ENCODE assay signal across 21 cellular contexts in the genomic region with DNA sequence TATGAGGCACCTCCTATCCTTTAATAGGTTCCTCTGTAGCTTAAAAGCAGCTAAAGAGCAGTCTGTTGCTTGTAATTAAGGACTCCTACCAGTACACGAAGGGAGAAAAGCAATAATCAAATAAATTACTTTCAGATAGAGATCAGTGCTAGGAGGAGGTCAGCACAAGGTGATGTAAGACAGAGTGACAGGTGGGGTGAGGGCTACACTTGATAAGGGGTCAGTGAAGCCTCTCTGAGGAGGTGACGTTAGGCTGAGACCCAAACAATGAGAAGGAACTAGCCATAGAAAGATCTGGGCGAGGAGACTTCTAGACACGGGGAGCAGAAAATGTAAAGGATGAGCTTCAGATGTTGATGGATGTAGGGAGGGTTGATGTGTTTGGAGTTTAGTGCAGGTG. TPM values are rescaled to one million over a fixed set of nuclear protein-coding genes. Genes with fewer than 3 reads are reported as not detected.
DNase-seq lines count a peak whose midpoint lies in the region; ATAC-seq and TF ChIP-seq lines count a peak whose summit lies in the region.
"Had no signal": no experiment of that assay in that cellular context is flagged by ENCODE, and none has a peak within 500 bp of the region (broad histone marks: within the 10 kb centered on the region; RNA-seq: fewer than 3 reads in every experiment).

No MANE protein-coding gene starts in this region.

- H3K36me3 ChIP-seq in right atrium auricular region (no peaks in the 10 kb centered on the region), Karpas-422 (ENCODE audit: insufficient read depth, low read length) (no peaks in the 10 kb centered on the region), thymus (ENCODE audit: control insufficient read depth, insufficient read depth) (no peaks in the 10 kb centered on the region)
- H3K36me3 ChIP-seq: esophagus muscularis mucosa, transverse colon, WERI-Rb-1 had no signal

- H3K9me2 ChIP-seq in Karpas-422 (replicated peaks; ENCODE audit: insufficient read depth, low read length), result no peaks in the 10 kb centered on the region

- peak overlapping the region; percentile 1 for H3K4me3 Mint-ChIP-seq in dendritic cell treated with granulocyte-macrophage colony-stimulating factor and Interleukin-4, amounts not matched to agents 40 ng/mL and 50 ng/mL, for 4 days

- no peaks in the 10 kb centered on the region for H3K27me3 ChIP-seq in right atrium auricular region
- no peaks in the 10 kb centered on the region for H3K27me3 ChIP-seq in right cardiac atrium (ENCODE audit: control insufficient read depth, insufficient read depth)
- no peaks in the 10 kb centered on the region for H3K27me3 ChIP-seq in Karpas-422 (ENCODE audit: low read length)
- no peaks in the 10 kb centered on the region for H3K27me3 ChIP-seq in thymus (ENCODE audit: control insufficient read depth, insufficient read depth)
- H3K27me3 ChIP-seq: transverse colon had no signal

- peak overlapping the region; percentile 83 for H3K4me2 ChIP-seq in Karpas-422 (ENCODE audit: low read depth, low read length, poor library complexity, severe bottlenecking)

- H3K27ac ChIP-seq in right atrium auricular region (peak overlapping the region; percentile 82 to 83), right cardiac atrium (ENCODE audit: low read length) (no peak overlapping the region), Karpas-422 (ENCODE audit: low read length) (peak overlapping the region; percentile 78; the same call in 1 of the 2 replicates), thymus (ENCODE audit: low read depth) (peak overlapping the region; percentile 8)
- H3K27ac ChIP-seq: WERI-Rb-1 had no signal

- H3K27me3 Mint-ChIP-seq in dendritic cell treated with granulocyte-macrophage colony-stimulating factor and Interleukin-4, amounts not matched to agents 40 ng/mL and 50 ng/mL, for 4 days, result no peaks in the 10 kb centered on the region

- WGBS in right cardiac atrium, result 82% methylated on average over 4 of the region's 4 CpGs
- WGBS in thymus, result 89% methylated on average over 4 of the region's 4 CpGs

- peaks cover 63% of the 10 kb centered on the region for H3K4me1 Mint-ChIP-seq in dendritic cell treated with granulocyte-macrophage colony-stimulating factor and Interleukin-4, amounts not matched to agents 40 ng/mL and 50 ng/mL, for 4 days (ENCODE audit: low read depth)

- no peaks in the 10 kb centered on the region for H3K9me3 Mint-ChIP-seq in dendritic cell treated with granulocyte-macrophage colony-stimulating factor and Interleukin-4, amounts not matched to agents 40 ng/mL and 50 ng/mL, for 4 days

- no peak overlapping the region for H2AFZ ChIP-seq in Karpas-422 (ENCODE audit: low read length)

- no peaks in the 10 kb centered on the region for H3K36me3 Mint-ChIP-seq in dendritic cell treated with granulocyte-macrophage colony-stimulating factor and Interleukin-4, amounts not matched to agents 40 ng/mL and 50 ng/mL, for 4 days (ENCODE audit: low read depth)

- no peaks in the 10 kb centered on the region for H3K79me2 ChIP-seq in Karpas-422 (ENCODE audit: low read length)

- H3K9ac ChIP-seq in Karpas-422 (ENCODE audit: low read length), result no peak overlapping the region; the same call in 1 of the 2 replicates

- intact Hi-C loops in right cardiac atrium (cut with DNase I), result no loop called here
- intact Hi-C loops in dendritic cell treated with granulocyte-macrophage colony-stimulating factor and Interleukin-4, amounts not matched to agents 40 ng/mL and 50 ng/mL, for 4 days (cut with micrococcal nuclease), result no loop called here

- H3K27ac Mint-ChIP-seq in dendritic cell treated with granulocyte-macrophage colony-stimulating factor and Interleukin-4, amounts not matched to agents 40 ng/mL and 50 ng/mL, for 4 days, result peak overlapping the region; percentile 96

- H3K4me1 ChIP-seq in right atrium auricular region, result peaks cover 0 to 23% of the 10 kb centered on the region in 2 donors
- no peaks in the 10 kb centered on the region for H3K4me1 ChIP-seq in right cardiac atrium (ENCODE audit: control insufficient read depth, insufficient read depth, low read length)
- H3K4me1 ChIP-seq in Karpas-422 (ENCODE audit: low read length), result peaks cover 70% of the 10 kb centered on the region
- peaks cover 49% of the 10 kb centered on the region for H3K4me1 ChIP-seq in thymus (ENCODE audit: control insufficient read depth, insufficient read depth, low read length)

- H3K4me3 ChIP-seq in right atrium auricular region (no peak overlapping the region), right cardiac atrium (ENCODE audit: low read length) (no peak overlapping the region), Karpas-422 (ENCODE audit: low read length) (no peak overlapping the region), thymus (ENCODE audit: low read length) (no peak overlapping the region)
- H3K4me3 ChIP-seq: esophagus muscularis mucosa, transverse colon had no signal

- DNase-seq in right atrium auricular region (ENCODE audit: low spot score) (no peak), right cardiac atrium (no peak), Karpas-422 (no peak), T-helper 9 cell (no peak)
- DNase-seq in stimulated activated naive CD4-positive, alpha-beta T cell treated with Interleukin-2 at 50 U/mL for 16 hours (lab: John Stamatoyannopoulos, UW), result no peak
- DNase-seq in effector CD8-positive, alpha-beta T cell (lab: John Stamatoyannopoulos, UW), result no peak
- DNase-seq: aorta; Calu3; effector CD4-positive, alpha-beta T cell; EL; GOT3; KBM-7; NCI-H1092 treated with DMSO at 0.1 percent for 48 hours; NCI-H2081 treated with DMSO at 0.1 percent for 48 hours; NCI-H524 treated with DMSO at 0.1 percent for 48 hours; retina; transverse colon; WERI-Rb-1 had no signal

- no peaks in the 10 kb centered on the region for H3K9me3 ChIP-seq in right atrium auricular region
- H3K9me3 ChIP-seq in right cardiac atrium (ENCODE audit: control insufficient read depth, low read length), result no peaks in the 10 kb centered on the region
- no peaks in the 10 kb centered on the region for H3K9me3 ChIP-seq in Karpas-422 (ENCODE audit: low read length)
- H3K9me3 ChIP-seq in thymus (ENCODE audit: control insufficient read depth), result no peaks in the 10 kb centered on the region
- H3K9me3 ChIP-seq: esophagus muscularis mucosa, transverse colon had no signal

- TF ChIP-seq CTCF in right atrium auricular region (IDR thresholded peaks at IDR 0.05), result no peak

- H4K20me1 ChIP-seq in Karpas-422 (ENCODE audit: insufficient read depth, low read depth, low read length), result no peaks in the 10 kb centered on the region

- ATAC-seq in right cardiac atrium, result no peak

RNA-seq across cellular contexts. Expression of gene BLM, which starts 57.7 kb away (rescaled TPM):
- 10 to 100 TPM; 19.3 to 26.7 TPM for total RNA-seq in right atrium auricular region
- 10 to 100 TPM in 3 of 4 donors, 1 to 10 TPM in 1; 8.1 to 45.3 (median 29.0) TPM for total RNA-seq in right cardiac atrium
- 17.3 TPM for polyA plus RNA-seq in right cardiac atrium
- total RNA-seq in Karpas-422 (2014; rRNA removed; shearing (Covaris generic); ENCODE audit: low replicate concordance), result 15.4 and 33.5 TPM in 2 replicates
- polyA plus RNA-seq in thymus, result 13.2 TPM
